In genomic region chr11:64260147-64260708, GRCh38 we compare ENCODE assay signal across 16 cellular contexts. TPM values are rescaled to one million over a fixed set of nuclear protein-coding genes. Genes with fewer than 3 reads are reported as not detected.
A peak's percentile ranks its signal among the peaks of the same experiment; 100 is the strongest.
DNase-seq lines count a peak whose midpoint lies in the region; ATAC-seq and TF ChIP-seq lines count a peak whose summit lies in the region.
"Had no signal": no experiment of that assay in that cellular context is flagged by ENCODE, and none has a peak within 500 bp of the region (broad histone marks: within the 10 kb centered on the region; RNA-seq: fewer than 3 reads in every experiment).

No MANE protein-coding gene starts in this region.

- no peak for DNase-seq in RWPE1 (ENCODE audit: low spot score)
- no peak for DNase-seq in endothelial cell (ENCODE audit: low spot score)
- DNase-seq: activated CD4-positive, alpha-beta T cell treated with anti-CD3 and anti-CD28 coated beads for 48 hours; activated gamma-delta T cell treated with Interleukin-2 at 50 U/mL for 16 hours; erythroblast; islet precursor cell; NCI-H1694; NCI-H446; SHP77 treated with DMSO at 0.1 percent for 48 hours; stimulated activated CD8-positive, alpha-beta memory T cell treated with anti-CD3 and anti-CD28 coated beads, Interleukin-4, amount 100 ng/mL, for 48 hours; T-helper 9 cell had no signal

- ATAC-seq in HG02970 (IDR thresholded peaks at IDR 0.05; ENCODE audit: low FRiP score, unreplicated experiment) = no peak
- ATAC-seq: sciatic nerve had no signal

- H3K4me3 Mint-ChIP-seq in endothelial cell (ENCODE audit: unreplicated experiment) = peak overlapping the region; percentile 71
- H3K4me3 Mint-ChIP-seq: type B pancreatic cell had no signal

- CTCF ChIA-PET in RWPE1 (lab: Yijun Ruan, JAX) = no interaction called here

- H3K36me3 Mint-ChIP-seq in endothelial cell (ENCODE audit: low read depth, unreplicated experiment) = peaks cover 18% of the 10 kb centered on the region

- peaks cover 4% of the 10 kb centered on the region for H3K4me1 Mint-ChIP-seq in endothelial cell (ENCODE audit: unreplicated experiment)

- peaks cover 13% of the 10 kb centered on the region for H3K27me3 Mint-ChIP-seq in endothelial cell (ENCODE audit: unreplicated experiment)
- H3K27me3 Mint-ChIP-seq: type B pancreatic cell had no signal

- no peak overlapping the region for H3K27ac Mint-ChIP-seq in endothelial cell (ENCODE audit: unreplicated experiment)
- H3K27ac Mint-ChIP-seq: type B pancreatic cell had no signal

- POLR2A ChIA-PET in RWPE1 (lab: Yijun Ruan, JAX; ENCODE audit: low non-redundant PET) = no interaction called here

- TF ChIP-seq CTCF in RWPE1 (conservative IDR thresholded peaks at IDR 0.05; ENCODE audit: low read depth) = no peak
- no peak for TF ChIP-seq CTCF in endothelial cell (IDR thresholded peaks at IDR 0.05; ENCODE audit: unreplicated experiment)

- peak overlapping the region; percentile 38 for H3K27ac ChIP-seq in RWPE1
- H3K27ac ChIP-seq: BLaER1, neutrophil had no signal

- no peaks in the 10 kb centered on the region for H3K9me3 Mint-ChIP-seq in endothelial cell (ENCODE audit: unreplicated experiment)
- H3K9me3 Mint-ChIP-seq: type B pancreatic cell had no signal

RNA-seq across cellular contexts. Expression of gene PLCB3, which starts 8.9 kb away (rescaled TPM):
- total RNA-seq in endothelial cell (ENCODE audit: unreplicated experiment) = 51.0 TPM

RNA-seq across cellular contexts. Expression of gene PPP1R14B, which starts 13.5 kb away (rescaled TPM):
- 201 TPM for total RNA-seq in endothelial cell (ENCODE audit: unreplicated experiment)

RNA-seq across cellular contexts. Expression of gene FKBP2, which starts 19.3 kb away (rescaled TPM):
- total RNA-seq in endothelial cell (ENCODE audit: unreplicated experiment) = 35.3 TPM

RNA-seq across cellular contexts. Expression of gene BAD, which starts 24.2 kb away (rescaled TPM):
- total RNA-seq in endothelial cell (ENCODE audit: unreplicated experiment) = 40.7 TPM

RNA-seq across cellular contexts. Expression of gene GPR137, which starts 25.4 kb away (rescaled TPM):
- 56.0 TPM for total RNA-seq in endothelial cell (ENCODE audit: unreplicated experiment)
